9 cellular contexts compared by ENCODE assay signal in the genomic region with DNA sequence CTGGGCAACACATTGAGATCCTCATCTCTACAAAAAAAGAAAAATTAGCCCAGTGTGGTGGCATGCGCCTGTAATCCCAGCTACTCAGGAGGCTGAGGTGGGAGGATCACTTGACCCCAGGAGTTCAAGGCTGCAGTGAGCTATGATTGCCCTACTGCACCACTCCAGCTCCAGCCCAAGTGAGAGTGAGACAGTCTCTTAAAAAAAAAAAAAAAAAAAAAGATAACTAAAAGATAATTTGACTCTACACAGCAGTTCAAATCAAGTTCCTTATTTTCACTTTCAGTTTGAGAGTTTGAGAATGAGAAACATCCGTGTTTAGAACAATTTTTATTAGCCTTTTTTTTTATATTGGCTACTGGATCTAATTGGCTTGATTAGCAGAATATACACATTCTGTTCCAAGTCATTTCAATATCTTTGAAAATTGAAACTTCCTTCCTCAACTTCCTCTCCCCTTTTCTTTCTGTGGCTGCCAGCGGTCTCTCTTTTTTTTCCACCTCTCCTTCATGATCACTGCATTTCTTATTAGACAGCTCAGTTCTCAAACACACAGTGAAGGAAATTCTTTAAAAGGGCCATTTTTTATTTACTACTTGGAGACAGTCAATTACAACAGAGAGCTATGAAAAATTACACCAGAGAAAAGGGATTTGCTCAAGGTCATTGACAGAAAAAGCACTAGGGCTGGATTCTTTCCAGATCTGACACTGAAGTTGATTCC. TPM values are rescaled to one million over a fixed set of nuclear protein-coding genes. Genes with fewer than 3 reads are reported as not detected.
DNase-seq lines count a peak whose midpoint lies in the region; ATAC-seq and TF ChIP-seq lines count a peak whose summit lies in the region.
"Had no signal": no experiment of that assay in that cellular context is flagged by ENCODE, and none has a peak within 500 bp of the region (broad histone marks: within the 10 kb centered on the region; RNA-seq: fewer than 3 reads in every experiment).

No MANE protein-coding gene starts in this region.

- H3K9me3 Mint-ChIP-seq in activated T-helper 2 cell treated with anti-CD3 and anti-CD28 coated beads, Interferon-gamma antibody, Interleukin-2, Interleukin-4, amounts not matched to agents 10 μg/mL and 5 μg/mL and 100 μg/mL, durations not matched to agents 14 hours and 24 hours and 36 hours: no peaks in the 10 kb centered on the region

- TF ChIP-seq POLR2A in uterus (IDR thresholded peaks at IDR 0.05): no peak

- no peaks in the 10 kb centered on the region for H3K9me3 ChIP-seq in cardiac muscle cell (ENCODE audit: low read depth)
- no peaks in the 10 kb centered on the region for H3K9me3 ChIP-seq in uterus

- H3K4me1 Mint-ChIP-seq in activated T-helper 2 cell treated with anti-CD3 and anti-CD28 coated beads, Interferon-gamma antibody, Interleukin-2, Interleukin-4, amounts not matched to agents 10 μg/mL and 5 μg/mL and 100 μg/mL, durations not matched to agents 14 hours and 24 hours and 36 hours (ENCODE audit: low read depth): peaks cover 21% of the 10 kb centered on the region

- ATAC-seq in left lobe of liver: peak; percentile 4
- ATAC-seq in HG02840 (IDR thresholded peaks at IDR 0.05; ENCODE audit: low FRiP score, unreplicated experiment): no peak
- no peak for ATAC-seq in GM18868 (IDR thresholded peaks at IDR 0.05; ENCODE audit: unreplicated experiment)

- H3K27me3 ChIP-seq in cardiac muscle cell (no peaks in the 10 kb centered on the region), uterus (no peaks in the 10 kb centered on the region)

- TF ChIP-seq CTCF in cardiac muscle cell (IDR thresholded peaks at IDR 0.05; ENCODE audit: low read depth, low read length): no peak
- TF ChIP-seq CTCF in uterus (IDR thresholded peaks at IDR 0.05): no peak

- no peak overlapping the region for H3K4me3 ChIP-seq in cardiac muscle cell
- peak overlapping the region in 1 of 2 donors; percentile 22 for H3K4me3 ChIP-seq in uterus

- peak overlapping the region; percentile 84 for H3K27ac Mint-ChIP-seq in activated T-helper 2 cell treated with anti-CD3 and anti-CD28 coated beads, Interferon-gamma antibody, Interleukin-2, Interleukin-4, amounts not matched to agents 10 μg/mL and 5 μg/mL and 100 μg/mL, durations not matched to agents 14 hours and 24 hours and 36 hours

- no peaks in the 10 kb centered on the region for H3K36me3 Mint-ChIP-seq in activated T-helper 2 cell treated with anti-CD3 and anti-CD28 coated beads, Interferon-gamma antibody, Interleukin-2, Interleukin-4, amounts not matched to agents 10 μg/mL and 5 μg/mL and 100 μg/mL, durations not matched to agents 14 hours and 24 hours and 36 hours (ENCODE audit: low read depth)

- intact Hi-C loops in cardiac septum (cut with DNase I) (no loop called here), uterus (cut with DNase I; ENCODE audit: low total_unique reads) (no loop called here)
- intact Hi-C loops in activated T-helper 2 cell treated with anti-CD3 and anti-CD28 coated beads, Interferon-gamma antibody, Interleukin-2, Interleukin-4, amounts not matched to agents 10 μg/mL and 5 μg/mL and 100 μg/mL, durations not matched to agents 14 hours and 24 hours and 36 hours (cut with micrococcal nuclease): no loop called here

- H3K27me3 Mint-ChIP-seq in activated T-helper 2 cell treated with anti-CD3 and anti-CD28 coated beads, Interferon-gamma antibody, Interleukin-2, Interleukin-4, amounts not matched to agents 10 μg/mL and 5 μg/mL and 100 μg/mL, durations not matched to agents 14 hours and 24 hours and 36 hours (ENCODE audit: low read depth): peaks cover 8% of the 10 kb centered on the region

- DNase-seq in cardiac muscle cell (ENCODE audit: low read depth in 1 of 2, low spot score in 1 of 2): peak in 1 of 2 donors; percentile 54
- no peak for DNase-seq in cardiac septum (ENCODE audit: low spot score)
- no peak for DNase-seq in activated T-helper 2 cell treated with anti-CD3 and anti-CD28 coated beads, Interferon-gamma antibody, Interleukin-2, Interleukin-4, amounts not matched to agents 10 μg/mL and 5 μg/mL and 100 μg/mL, durations not matched to agents 14 hours and 24 hours and 36 hours (ENCODE audit: low spot score)
- no peak for DNase-seq in left lobe of liver (ENCODE audit: low spot score)
- DNase-seq in uterus: no peak
- no peak for DNase-seq in stimulated activated naive CD4-positive, alpha-beta T cell treated with Interleukin-2 at 50 U/mL for 16 hours (lab: John Stamatoyannopoulos, UW)

- H3K4me3 Mint-ChIP-seq in activated T-helper 2 cell treated with anti-CD3 and anti-CD28 coated beads, Interferon-gamma antibody, Interleukin-2, Interleukin-4, amounts not matched to agents 10 μg/mL and 5 μg/mL and 100 μg/mL, durations not matched to agents 14 hours and 24 hours and 36 hours (ENCODE audit: low read depth): peak overlapping the region; percentile 75

- H3K4me1 ChIP-seq in cardiac muscle cell (ENCODE audit: low read depth): peaks cover 20% of the 10 kb centered on the region
- no peaks in the 10 kb centered on the region for H3K4me1 ChIP-seq in uterus

- H3K27ac ChIP-seq in cardiac muscle cell: peak overlapping the region; percentile 70
- H3K27ac ChIP-seq in uterus: peak overlapping the region; percentile 49 to 76

- H3K36me3 ChIP-seq in cardiac muscle cell (no peaks in the 10 kb centered on the region), uterus (no peaks in the 10 kb centered on the region)

RNA-seq across cellular contexts. Expression of a gene that starts 4.5 kb away (rescaled TPM):
- total RNA-seq in cardiac muscle cell: 116 and 177 TPM in 2 replicates
- 73.3 and 96.6 TPM in 2 replicates for polyA plus RNA-seq in cardiac muscle cell
- total RNA-seq in cardiac septum: 9.6 TPM
- total RNA-seq in activated T-helper 2 cell treated with anti-CD3 and anti-CD28 coated beads, Interferon-gamma antibody, Interleukin-2, Interleukin-4, amounts not matched to agents 10 μg/mL and 5 μg/mL and 100 μg/mL, durations not matched to agents 14 hours and 24 hours and 36 hours: 23.5 and 28.2 TPM in 2 replicates
- 56.1 TPM for total RNA-seq in left lobe of liver
- total RNA-seq in uterus: 10 to 100 TPM; 16.7 to 60.6 (median 45.7) TPM

RNA-seq across cellular contexts. Expression of a gene that starts 24.1 kb away (rescaled TPM):
- total RNA-seq in cardiac muscle cell (60.3 and 66.7 TPM in 2 replicates), cardiac septum (32.9 TPM), left lobe of liver (47.3 TPM), uterus (10 to 100 TPM; 24.1 to 62.4 (median 47.1) TPM)
- 47.0 and 58.9 TPM in 2 replicates for polyA plus RNA-seq in cardiac muscle cell
- 118 and 119 TPM in 2 replicates for total RNA-seq in activated T-helper 2 cell treated with anti-CD3 and anti-CD28 coated beads, Interferon-gamma antibody, Interleukin-2, Interleukin-4, amounts not matched to agents 10 μg/mL and 5 μg/mL and 100 μg/mL, durations not matched to agents 14 hours and 24 hours and 36 hours

RNA-seq across cellular contexts. Expression of a gene that starts 47.2 kb away (rescaled TPM):
- total RNA-seq in cardiac muscle cell (0.11 TPM in 1 of 2 replicates, not detected in the other), cardiac septum (0.30 TPM), left lobe of liver (12.4 TPM), uterus (not detected)
- polyA plus RNA-seq in cardiac muscle cell: 2.5 and 3.9 TPM in 2 replicates
- not detected in 2 replicates for total RNA-seq in activated T-helper 2 cell treated with anti-CD3 and anti-CD28 coated beads, Interferon-gamma antibody, Interleukin-2, Interleukin-4, amounts not matched to agents 10 μg/mL and 5 μg/mL and 100 μg/mL, durations not matched to agents 14 hours and 24 hours and 36 hours
- total RNA-seq: pulmonary artery endothelial cell had no signal

RNA-seq across cellular contexts. Expression of a gene that starts 48.4 kb away (rescaled TPM):
- total RNA-seq in cardiac muscle cell (7.9 and 13.4 TPM in 2 replicates), cardiac septum (0.35 TPM), left lobe of liver (0.13 TPM), uterus (1 to 10 TPM in 2 of 4 donors, not detected in 2; 1.7 to 3.4 TPM)
- polyA plus RNA-seq in cardiac muscle cell: 5.2 and 30.7 TPM in 2 replicates
- total RNA-seq in activated T-helper 2 cell treated with anti-CD3 and anti-CD28 coated beads, Interferon-gamma antibody, Interleukin-2, Interleukin-4, amounts not matched to agents 10 μg/mL and 5 μg/mL and 100 μg/mL, durations not matched to agents 14 hours and 24 hours and 36 hours: 26.8 and 28.6 TPM in 2 replicates

RNA-seq across cellular contexts. Expression of a gene that starts 48.5 kb away (rescaled TPM):
- 62.4 and 107 TPM in 2 replicates for total RNA-seq in cardiac muscle cell
- polyA plus RNA-seq in cardiac muscle cell: 142 and 158 TPM in 2 replicates
- 61.4 TPM for total RNA-seq in cardiac septum
- 95.2 and 95.6 TPM in 2 replicates for total RNA-seq in activated T-helper 2 cell treated with anti-CD3 and anti-CD28 coated beads, Interferon-gamma antibody, Interleukin-2, Interleukin-4, amounts not matched to agents 10 μg/mL and 5 μg/mL and 100 μg/mL, durations not matched to agents 14 hours and 24 hours and 36 hours
- 38.9 TPM for total RNA-seq in left lobe of liver
- 10 to 100 TPM; 16.4 to 72.1 (median 45.8) TPM for total RNA-seq in uterus

Comparison
In these comparisons a context has a peak if more than half of its experiments do, and no peak if none do; other contexts are left out.
1. RNA of a gene that starts 47.2 kb away (total RNA-seq): 12.4 TPM in left lobe of liver (single experiment); 0.30 TPM in cardiac septum (single experiment), 0.11 TPM in cardiac muscle cell, not detected in activated T-helper 2 cell treated with anti-CD3 and anti-CD28 coated beads, Interferon-gamma antibody, Interleukin-2, Interleukin-4, amounts not matched to agents 10 μg/mL and 5 μg/mL and 100 μg/mL, durations not matched to agents 14 hours and 24 hours and 36 hours and not detected in uterus; every median in the first group is over 10 times any median in the second.